Comparison of ENCODE assay signal across 8 cellular contexts in the genomic region with DNA sequence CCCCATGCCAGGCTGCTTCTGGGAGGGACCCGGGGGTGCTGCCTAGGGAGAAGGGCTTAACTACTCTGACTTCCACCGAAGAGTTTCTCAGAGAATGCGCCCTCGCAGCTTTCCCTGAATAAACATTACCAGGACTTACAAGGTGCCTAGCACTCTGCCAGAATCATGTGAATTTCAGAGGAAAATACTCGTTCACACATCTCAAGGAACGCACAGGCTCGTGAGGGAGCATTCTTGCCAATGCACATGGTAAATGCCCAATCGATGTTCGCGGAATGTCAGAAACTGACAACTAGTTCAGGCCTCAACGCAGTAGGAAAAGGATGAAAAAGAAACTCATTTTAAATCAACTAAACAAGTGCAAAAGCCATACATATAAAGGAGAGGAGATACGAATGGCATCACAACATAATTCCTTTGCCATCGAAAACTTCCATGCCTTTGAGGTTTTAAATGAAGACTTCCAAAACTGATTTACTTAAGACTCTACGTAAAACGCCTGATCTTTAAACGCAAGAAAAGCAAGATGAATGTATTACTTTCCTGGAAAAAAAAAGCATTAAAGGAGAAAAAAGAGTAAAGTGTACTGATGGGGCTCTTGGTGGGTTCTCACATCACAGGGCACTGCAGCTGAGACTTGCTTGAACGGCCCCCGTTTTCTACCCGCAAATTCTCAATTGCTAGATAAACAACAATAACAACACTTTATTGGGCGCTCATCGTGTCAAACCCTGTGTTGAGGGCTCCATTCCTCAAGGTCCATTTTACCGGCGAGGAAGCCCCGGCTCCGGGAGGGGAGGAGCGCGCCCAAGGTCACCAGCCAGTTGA. TPM values are rescaled to one million over a fixed set of nuclear protein-coding genes. Genes with fewer than 3 reads are reported as not detected.
DNase-seq lines count a peak whose midpoint lies in the region; ATAC-seq and TF ChIP-seq lines count a peak whose summit lies in the region.

No MANE protein-coding gene starts in this region.

- H3K4me3 ChIP-seq in BLaER1 (peak overlapping the region; percentile 98), iPS-20b (ENCODE audit: low read length) (peak overlapping the region; percentile 95), spleen (peak overlapping the region; percentile 62 to 95 (median 84))

- H3K36me3 ChIP-seq in BLaER1 (peaks cover 16% of the 10 kb centered on the region), iPS-20b (ENCODE audit: insufficient read depth, low read depth, low read length) (peaks cover 14% of the 10 kb centered on the region; the same call in 1 of the 2 replicates), spleen (no peaks in the 10 kb centered on the region)

- H3K9ac ChIP-seq in BLaER1 (peak overlapping the region; percentile 100), iPS-20b (ENCODE audit: low read depth, low read length) (peak overlapping the region; percentile 99; the same call in 1 of the 2 replicates)

- H3K27ac ChIP-seq in BLaER1 (peak overlapping the region; percentile 100), iPS-20b (ENCODE audit: low read length) (peak overlapping the region; percentile 98), spleen (peak overlapping the region; percentile 96 to 100 (median 99))

- peak overlapping the region; percentile 93 for H3K4me3 Mint-ChIP-seq in HFFc6
- peak overlapping the region; percentile 99 for H3K4me3 Mint-ChIP-seq in activated naive CD8-positive, alpha-beta T cell treated with anti-CD3 and anti-CD28 coated beads for 36 hours

- peak overlapping the region; percentile 100 for H3K27ac Mint-ChIP-seq in HFFc6
- peak overlapping the region; percentile 100 for H3K27ac Mint-ChIP-seq in activated naive CD8-positive, alpha-beta T cell treated with anti-CD3 and anti-CD28 coated beads for 36 hours

- peaks cover 58% of the 10 kb centered on the region for H3K4me1 Mint-ChIP-seq in HFFc6 (ENCODE audit: low read depth)
- H3K4me1 Mint-ChIP-seq in activated naive CD8-positive, alpha-beta T cell treated with anti-CD3 and anti-CD28 coated beads for 36 hours, result peaks cover 46% of the 10 kb centered on the region

- TF ChIP-seq POLR2A in spleen (IDR thresholded peaks at IDR 0.05), result no peak

- H3K9me3 Mint-ChIP-seq in HFFc6, result no peaks in the 10 kb centered on the region
- H3K9me3 Mint-ChIP-seq in activated naive CD8-positive, alpha-beta T cell treated with anti-CD3 and anti-CD28 coated beads for 36 hours, result no peaks in the 10 kb centered on the region

- H3K27me3 ChIP-seq in BLaER1 (no peaks in the 10 kb centered on the region), iPS-20b (ENCODE audit: insufficient read depth, low read length) (no peaks in the 10 kb centered on the region), spleen (replicated peaks in 1 of 7) (no peaks in the 10 kb centered on the region)

- WGBS in spleen, 5 donors, result 16 to 23% (median 18%) methylated on average over 26 to 27 of the region's 27 CpGs

- H3K9me3 ChIP-seq in BLaER1 (no peaks in the 10 kb centered on the region), iPS-20b (ENCODE audit: insufficient read depth, low read depth, low read length) (no peaks in the 10 kb centered on the region), spleen (no peaks in the 10 kb centered on the region)

- peaks cover 31% of the 10 kb centered on the region for H4K20me1 ChIP-seq in BLaER1

- TF ChIP-seq CTCF in HFFc6 (IDR thresholded peaks at IDR 0.05) (no peak), spleen (IDR thresholded peaks at IDR 0.05 in 8 of 11, conservative IDR thresholded peaks at IDR 0.05 in 3 of 11) (no peak)

- peak overlapping the region; percentile 77 for H3K4me2 ChIP-seq in BLaER1

- H3K27me3 Mint-ChIP-seq in HFFc6 (ENCODE audit: insufficient read depth), result peaks cover 3% of the 10 kb centered on the region
- no peaks in the 10 kb centered on the region for H3K27me3 Mint-ChIP-seq in activated naive CD8-positive, alpha-beta T cell treated with anti-CD3 and anti-CD28 coated beads for 36 hours

- H3K4me1 ChIP-seq in BLaER1 (peaks cover 42% of the 10 kb centered on the region), iPS-20b (ENCODE audit: insufficient read depth, low read length) (peaks cover 7% of the 10 kb centered on the region; the same call in 1 of the 2 replicates), spleen (peaks cover 14 to 56% (median 37%) of the 10 kb centered on the region in 6 donors)

- intact Hi-C loops in spleen (cut with DNase I; ENCODE audit: low total_unique reads), result no loop called here

- H3K36me3 Mint-ChIP-seq in HFFc6 (ENCODE audit: low read depth), result peaks cover 14% of the 10 kb centered on the region
- H3K36me3 Mint-ChIP-seq in activated naive CD8-positive, alpha-beta T cell treated with anti-CD3 and anti-CD28 coated beads for 36 hours, result peaks cover 58% of the 10 kb centered on the region

- no peak for ATAC-seq in HG03571 (IDR thresholded peaks at IDR 0.05; ENCODE audit: unreplicated experiment)
- ATAC-seq in GM19023 (IDR thresholded peaks at IDR 0.05; ENCODE audit: unreplicated experiment), result no peak

- DNase-seq in HFFc6 (no peak), spleen (peak; percentile 80)
- DNase-seq in activated naive CD8-positive, alpha-beta T cell treated with anti-CD3 and anti-CD28 coated beads for 36 hours, result no peak
- DNase-seq in activated CD4-positive, alpha-beta T cell treated with anti-CD3 and anti-CD28 coated beads for 4 hours, result no peak

RNA-seq across cellular contexts. Expression of gene CMC2, which starts 0.8 kb away (rescaled TPM):
- 10 to 100 TPM; 64.7 to 82.7 (median 74.8) TPM for total RNA-seq in HFFc6 (2021; fragmentation: NEBNext Ultra II Directional; extraction: Animal tissue kit (Norgen Biotek cat#: 25700))
- total RNA-seq in activated naive CD8-positive, alpha-beta T cell treated with anti-CD3 and anti-CD28 coated beads for 36 hours, result 100 to 1,000 TPM; 126 to 131 TPM
- 10 to 100 TPM; 28.6 to 72.2 (median 41.3) TPM for total RNA-seq in spleen
- polyA plus RNA-seq in spleen, result 100 to 1,000 TPM in 1 of 3 donors, 10 to 100 TPM in 2; 66.7 to 104 (median 77.0) TPM

RNA-seq across cellular contexts. Expression of gene CENPN, which starts 1.2 kb away (rescaled TPM):
- 10 to 100 TPM; 32.3 to 52.3 (median 50.8) TPM for total RNA-seq in HFFc6 (2021; fragmentation: NEBNext Ultra II Directional; extraction: Animal tissue kit (Norgen Biotek cat#: 25700))
- 10 to 100 TPM; 62.5 to 70.3 TPM for total RNA-seq in activated naive CD8-positive, alpha-beta T cell treated with anti-CD3 and anti-CD28 coated beads for 36 hours
- total RNA-seq in spleen, result 10 to 100 TPM in 2 of 7 donors, 1 to 10 TPM in 5; 4.6 to 12.7 (median 6.7) TPM
- polyA plus RNA-seq in spleen, result 1 to 10 TPM; 2.2 to 6.1 (median 5.8) TPM

RNA-seq across cellular contexts. Expression of gene ATMIN, which starts 29.8 kb away (rescaled TPM):
- 10 to 100 TPM; 24.3 to 35.6 (median 29.7) TPM for total RNA-seq in HFFc6 (2021; fragmentation: NEBNext Ultra II Directional; extraction: Animal tissue kit (Norgen Biotek cat#: 25700))
- 10 to 100 TPM; 24.5 to 27.7 TPM for total RNA-seq in activated naive CD8-positive, alpha-beta T cell treated with anti-CD3 and anti-CD28 coated beads for 36 hours
- 10 to 100 TPM; 21.0 to 34.3 (median 29.0) TPM for total RNA-seq in spleen
- polyA plus RNA-seq in spleen, result 10 to 100 TPM in 2 of 3 donors, 1 to 10 TPM in 1; 9.7 to 11.3 (median 10.6) TPM
